ENCODE assay signal across 8 cellular contexts in the genomic region with DNA sequence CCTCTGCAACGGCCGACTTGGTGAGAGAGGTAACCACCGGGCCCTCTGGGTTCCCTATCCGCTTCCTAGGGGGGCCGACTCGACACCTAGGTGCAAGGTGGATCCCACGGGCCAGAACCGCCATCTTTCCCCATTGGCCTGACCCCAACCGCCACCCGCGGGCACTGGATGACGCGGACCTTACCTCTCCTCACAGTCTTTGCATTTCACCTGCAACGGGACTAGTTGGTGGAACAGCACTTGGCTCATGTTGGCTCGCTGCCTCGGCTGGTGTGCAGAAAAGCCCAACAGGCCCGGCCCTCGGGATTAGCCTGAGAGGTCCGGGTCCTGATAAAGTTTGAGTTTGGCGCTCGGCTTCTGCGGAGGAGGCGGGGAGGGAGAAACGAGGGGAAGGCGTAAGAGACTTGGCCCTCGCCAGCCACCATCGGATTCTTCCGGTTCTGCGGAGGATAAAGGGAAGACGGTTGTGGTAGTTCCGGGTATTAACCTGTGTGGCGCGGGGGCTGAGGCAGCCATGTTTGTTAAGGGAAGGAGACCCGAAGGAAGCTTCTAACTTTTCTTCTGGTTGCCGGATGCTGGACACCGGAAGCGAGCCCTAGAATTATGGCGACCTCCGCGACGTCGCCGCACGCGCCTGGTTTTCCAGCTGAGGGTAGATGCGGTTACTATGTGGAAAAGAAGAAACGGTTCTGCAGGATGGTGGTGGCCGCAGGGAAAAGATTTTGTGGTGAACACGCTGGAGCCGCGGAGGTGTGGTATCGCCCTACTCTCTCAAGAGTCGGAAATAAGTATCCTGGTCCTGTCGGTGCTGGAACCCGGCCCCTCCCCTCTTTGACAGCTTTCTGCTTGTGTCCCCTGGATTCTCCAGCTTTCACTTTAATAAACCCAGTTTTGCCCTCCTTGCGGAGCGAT. TPM values are rescaled to one million over a fixed set of nuclear protein-coding genes. Genes with fewer than 3 reads are reported as not detected.
A peak's percentile ranks its signal among the peaks of the same experiment; 100 is the strongest.
DNase-seq lines count a peak whose midpoint lies in the region; ATAC-seq and TF ChIP-seq lines count a peak whose summit lies in the region.

SASS6 (minus strand) TSS at position 365 of the 912 bp plus-strand sequence; CDS start at position 249, 116 bp downstream.
A gene with protein sequence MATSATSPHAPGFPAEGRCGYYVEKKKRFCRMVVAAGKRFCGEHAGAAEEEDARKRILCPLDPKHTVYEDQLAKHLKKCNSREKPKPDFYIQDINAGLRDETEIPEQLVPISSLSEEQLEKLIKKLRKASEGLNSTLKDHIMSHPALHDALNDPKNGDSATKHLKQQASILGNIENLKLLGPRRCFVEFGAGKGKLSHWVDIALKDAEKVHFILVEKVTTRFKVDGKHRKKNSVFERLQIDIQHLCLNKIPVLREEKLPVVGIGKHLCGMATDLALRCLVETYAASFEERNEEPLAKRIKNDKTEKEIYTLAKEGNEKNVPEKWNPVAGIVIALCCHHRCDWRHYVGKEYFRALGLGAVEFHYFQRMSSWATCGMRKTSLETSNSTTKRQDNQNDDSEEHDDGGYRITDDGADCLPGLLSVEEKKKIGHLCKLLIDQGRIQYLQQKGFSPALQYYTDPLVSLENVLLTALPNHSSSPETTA (plus strand): TSS at position 598 of the 912 bp plus-strand sequence. CDS start 6 bp downstream, at position 604.

- H3K27me3 ChIP-seq in H9 (ENCODE audit: insufficient read depth, low read length) (no peaks in the 10 kb centered on the region), MG63 (no peaks in the 10 kb centered on the region)

- peak within 1 kb of the TSS; percentile 99 to 100 (median 99) for H3K27ac Mint-ChIP-seq in H9
- peak within 1 kb of the TSS; percentile 99 for H3K27ac Mint-ChIP-seq in nephron progenitor cell
- peak within 1 kb of the TSS; percentile 97 to 99 for H3K27ac Mint-ChIP-seq in stimulated activated naive CD8-positive, alpha-beta T cell treated with anti-CD3 and anti-CD28 coated beads, Interleukin-15, amount 100 ng/mL, for 72 hours

- no peak within 1 kb of the TSS for H4K8ac ChIP-seq in H9 (replicated peaks; ENCODE audit: insufficient read length, low read depth, low read length)

- H3K23ac ChIP-seq in H9 (ENCODE audit: insufficient read length, low read depth, low read length) = no peak within 1 kb of the TSS

- H3K9me3 ChIP-seq in H9 (ENCODE audit: control insufficient read depth, low read depth, low read length) (no peaks in the 10 kb centered on the region), MG63 (no peaks in the 10 kb centered on the region)

- peak within 1 kb of the TSS; percentile 97 for H3K9ac ChIP-seq in H9 (ENCODE audit: extremely low read depth, insufficient read length, low read length)

- no peak within 1 kb of the TSS for H3K4ac ChIP-seq in H9 (ENCODE audit: low read depth, low read length)

- H3K36me3 Mint-ChIP-seq in H9 (ENCODE audit: insufficient read depth in 1 of 3, low read depth in 3 of 3) = peaks cover 3 to 8% (median 4%) of the 10 kb centered on the region in 3 experiments; a peak in 6 of 7 replicates
- H3K36me3 Mint-ChIP-seq in nephron progenitor cell (ENCODE audit: low read depth) = peaks cover 4% of the 10 kb centered on the region

- no peak within 1 kb of the TSS for H3T11ph ChIP-seq in H9 (ENCODE audit: low read length)

- peak within 1 kb of the TSS; percentile 50 for H3K27ac ChIP-seq in H9 (ENCODE audit: insufficient read length, low read depth, low read length)

- H3K23me2 ChIP-seq in H9 (ENCODE audit: insufficient read length, low read depth, low read length, poor library complexity, severe bottlenecking) = peaks cover 2% of the 10 kb centered on the region

- no peak within 1 kb of the TSS for H4K5ac ChIP-seq in H9 (ENCODE audit: insufficient read length, low read depth, low read length)

- TF ChIP-seq CTCF in H9 (conservative IDR thresholded peaks at IDR 0.05) = no peak
- no peak for TF ChIP-seq CTCF in nephron progenitor cell (IDR thresholded peaks at IDR 0.05)

- DNase-seq in ELR (ENCODE audit: low read depth) = peak; percentile 99
- DNase-seq in H9 = peak; percentile 97
- peak; percentile 97 for DNase-seq in MG63
- peak; percentile 97 for DNase-seq in SHP77 treated with DMSO at 0.1 percent for 48 hours (lab: John Stamatoyannopoulos, UW)
- DNase-seq in activated effector memory CD4-positive, alpha-beta T cell treated with anti-CD3 and anti-CD28 coated beads, Interleukin-2, amount 50 U/mL, for 16 hours = peak; percentile 98
- DNase-seq in fibroblast of the conjunctiva (ENCODE audit: low read depth) = peak; percentile 96
- peak; percentile 88 for DNase-seq in nephron progenitor cell
- DNase-seq in stimulated activated naive CD8-positive, alpha-beta T cell treated with anti-CD3 and anti-CD28 coated beads, Interleukin-15, amount 100 ng/mL, for 72 hours = peak; percentile 90 to 96

- no peak within 1 kb of the TSS for H2AK5ac ChIP-seq in H9 (ENCODE audit: insufficient read length, low read length)

- peaks cover 17% of the 10 kb centered on the region for H3K36me3 ChIP-seq in MG63

- H3K18ac ChIP-seq in H9 (ENCODE audit: insufficient read length, low read depth, low read length) = peak within 1 kb of the TSS; percentile 95

- H4K20me1 ChIP-seq in H9 (ENCODE audit: control insufficient read depth, insufficient read depth, insufficient read length) = no peaks in the 10 kb centered on the region

- no peaks in the 10 kb centered on the region for H3K4me1 ChIP-seq in H9 (ENCODE audit: insufficient read depth, low read length)

- H3K4me2 ChIP-seq in H9 (ENCODE audit: insufficient read depth, insufficient read length, low read length) = peak within 1 kb of the TSS; percentile 70

- peak within 1 kb of the TSS; percentile 91 for H2AFZ ChIP-seq in H9 (ENCODE audit: low read length)

- no peak within 1 kb of the TSS for H2BK5ac ChIP-seq in H9 (ENCODE audit: insufficient read length, low read length)

- H3K27me3 Mint-ChIP-seq in H9 (ENCODE audit: low read depth) = no peaks in the 10 kb centered on the region
- no peaks in the 10 kb centered on the region for H3K27me3 Mint-ChIP-seq in nephron progenitor cell (ENCODE audit: low read depth, poor library complexity)
- H3K27me3 Mint-ChIP-seq in stimulated activated naive CD8-positive, alpha-beta T cell treated with anti-CD3 and anti-CD28 coated beads, Interleukin-15, amount 100 ng/mL, for 72 hours = no peaks in the 10 kb centered on the region

- ATAC-seq in stimulated activated naive CD8-positive, alpha-beta T cell treated with anti-CD3 and anti-CD28 coated beads, Interleukin-15, amount 100 ng/mL, for 72 hours = peak; percentile 98

- H3K4me1 Mint-ChIP-seq in H9 = peaks cover 7 to 9% of the 10 kb centered on the region in 2 experiments
- peaks cover 35% of the 10 kb centered on the region for H3K4me1 Mint-ChIP-seq in nephron progenitor cell
- H3K4me1 Mint-ChIP-seq in stimulated activated naive CD8-positive, alpha-beta T cell treated with anti-CD3 and anti-CD28 coated beads, Interleukin-15, amount 100 ng/mL, for 72 hours = peaks cover 39% of the 10 kb centered on the region

- H3K56ac ChIP-seq in H9 (ENCODE audit: insufficient read length, low read depth, low read length) = no peak within 1 kb of the TSS

- H2BK20ac ChIP-seq in H9 (ENCODE audit: low read depth, low read length, poor library complexity, severe bottlenecking) = no peak within 1 kb of the TSS

- H2BK12ac ChIP-seq in H9 (ENCODE audit: insufficient read length, low read depth, low read length) = no peak within 1 kb of the TSS

- H3K79me1 ChIP-seq in H9 (ENCODE audit: insufficient read depth, low read depth, low read length, poor library complexity, severe bottlenecking) = peaks cover 8% of the 10 kb centered on the region

- peaks cover 14% of the 10 kb centered on the region; the same call in 1 of the 2 replicates for H3K79me2 ChIP-seq in H9 (ENCODE audit: insufficient read depth, low read length)

- peak within 1 kb of the TSS; percentile 95 for H3K14ac ChIP-seq in H9 (ENCODE audit: insufficient read depth, low read length)

- WGBS in H9 (ENCODE audit: extremely low coverage, insufficient read length, low lambda C conversion rate) = no CpG with 5 or more reads among the region's 57 CpGs

- H3K4me3 Mint-ChIP-seq in H9 (peak within 1 kb of the TSS; percentile 97 to 99), nephron progenitor cell (peak within 1 kb of the TSS; percentile 100)
- H3K4me3 Mint-ChIP-seq in stimulated activated naive CD8-positive, alpha-beta T cell treated with anti-CD3 and anti-CD28 coated beads, Interleukin-15, amount 100 ng/mL, for 72 hours = peak within 1 kb of the TSS; percentile 95 to 98

- H2BK120ac ChIP-seq in H9 (ENCODE audit: low read depth, low read length, poor library complexity, severe bottlenecking) = no peak within 1 kb of the TSS

- peak within 1 kb of the TSS; percentile 85 for H3K4me3 ChIP-seq in MG63

- H4K91ac ChIP-seq in H9 (ENCODE audit: insufficient read length, low read depth, low read length) = no peak within 1 kb of the TSS

- peak within 1 kb of the TSS; percentile 19; the same call in 1 of the 2 replicates for H2BK15ac ChIP-seq in H9 (ENCODE audit: low read depth, low read length)

- H3K9me3 Mint-ChIP-seq in H9 = no peaks in the 10 kb centered on the region; a peak in 1 of 5 replicates
- no peaks in the 10 kb centered on the region for H3K9me3 Mint-ChIP-seq in nephron progenitor cell
- H3K9me3 Mint-ChIP-seq in stimulated activated naive CD8-positive, alpha-beta T cell treated with anti-CD3 and anti-CD28 coated beads, Interleukin-15, amount 100 ng/mL, for 72 hours = no peaks in the 10 kb centered on the region

RNA-seq across cellular contexts. Expression of gene SASS6, which starts in this region (rescaled TPM):
- 14.2 and 15.2 TPM in 2 replicates for total RNA-seq in H9 (2021)
- total RNA-seq in MG63 (2014; rRNA removed; shearing (Covaris generic); ENCODE audit: low replicate concordance) = 3.2 and 4.9 TPM in 2 replicates

RNA-seq across cellular contexts. Expression of the second gene that starts in this region (rescaled TPM):
- total RNA-seq in H9 (2021) = 19.4 and 21.6 TPM in 2 replicates
- 3.9 and 8.6 TPM in 2 replicates for total RNA-seq in MG63 (2014; rRNA removed; shearing (Covaris generic); ENCODE audit: low replicate concordance)

Comparison
In these comparisons a context has a peak if more than half of its experiments do, and no peak if none do; other contexts are left out.
1. Peak in every context shown above with its lines: DNase-seq, ATAC-seq, H3K4me3 ChIP-seq and H3K27ac ChIP-seq.